In genomic region chr3:141870091-141870687, GRCh38 we compare ENCODE assay signal across 25 cellular contexts.
"Had no signal": no experiment of that assay in that cellular context is flagged by ENCODE, and none has a peak within 500 bp of the region (broad histone marks: within the 10 kb centered on the region; RNA-seq: fewer than 3 reads in every experiment).

No MANE protein-coding gene starts in this region.

- H3K27ac Mint-ChIP-seq: activated CD4-positive, alpha-beta T cell treated with anti-CD3 and anti-CD28 coated beads, Interleukin-2, amount 10 ng/mL, durations not matched to agents 24 days and 14 days; activated CD8-positive, alpha-beta T cell treated with anti-CD3 and anti-CD28 coated beads for 36 hours; activated naive CD8-positive, alpha-beta T cell treated with anti-CD3 and anti-CD28 coated beads, Interleukin-2, amount 10 ng/mL, durations not matched to agents 7 days and 5 days; activated T-cell treated with anti-CD3 and anti-CD28 coated beads, Interleukin-2, amount 50 U/mL, for 72 hours; activated T-helper 17 cell treated with anti-CD3 and anti-CD28 coated beads, Interleukin-2, amount 50 U/mL, for 72 hours had no signal

- H3K9me3 Mint-ChIP-seq: activated CD4-positive, alpha-beta T cell treated with anti-CD3 and anti-CD28 coated beads, Interleukin-2, amount 10 ng/mL, durations not matched to agents 24 days and 14 days; activated CD8-positive, alpha-beta T cell treated with anti-CD3 and anti-CD28 coated beads for 36 hours; activated naive CD4-positive, alpha-beta T cell treated with anti-CD3 and anti-CD28 coated beads, Interleukin-2, amount 50 U/mL, for 24 hours; activated naive CD8-positive, alpha-beta T cell treated with anti-CD3 and anti-CD28 coated beads, Interleukin-2, amount 10 ng/mL, durations not matched to agents 7 days and 5 days; activated T-cell treated with anti-CD3 and anti-CD28 coated beads, Interleukin-2, amount 50 U/mL, for 72 hours; activated T-helper 17 cell treated with anti-CD3 and anti-CD28 coated beads, Interleukin-2, amount 50 U/mL, for 72 hours had no signal

- H3K4me1 ChIP-seq: ascending aorta had no signal

- H3K27ac ChIP-seq: ascending aorta had no signal

- DNase-seq: activated CD4-positive, alpha-beta T cell treated with anti-CD3 and anti-CD28 coated beads, Interleukin-2, amount 10 ng/mL, durations not matched to agents 24 days and 14 days; activated CD4-positive, alpha-beta T cell treated with anti-CD3 and anti-CD28 coated beads, Interleukin-2, amount 50 U/mL, for 4 hours; activated CD8-positive, alpha-beta T cell treated with anti-CD3 and anti-CD28 coated beads for 36 hours; activated effector memory CD4-positive, alpha-beta T cell treated with anti-CD3 and anti-CD28 coated beads, Interleukin-2, amount 50 U/mL, for 16 hours; activated naive CD4-positive, alpha-beta T cell; activated naive CD8-positive, alpha-beta T cell treated with anti-CD3 and anti-CD28 coated beads, Interleukin-2, amount 10 ng/mL, durations not matched to agents 7 days and 5 days; activated T-cell treated with anti-CD3 and anti-CD28 coated beads, Interleukin-2, amount 50 U/mL, for 1 hour; activated T-cell treated with anti-CD3 and anti-CD28 coated beads, Interleukin-2, amount 50 U/mL, for 72 hours; amygdala; NCI-H1092 treated with DMSO at 0.1 percent for 48 hours; NCI-H1417; NCI-H146; NCI-H187; NCI-H510A; NCI-H526; NCI-H748 treated with DMSO at 0.1 percent for 48 hours; OCI-M1; Right ventricle myocardium superior; SW 1271; T-helper 1 cell; T-helper 2 cell; T-helper 9 cell had no signal

- H3K4me1 Mint-ChIP-seq: activated T-helper 17 cell treated with anti-CD3 and anti-CD28 coated beads, Interleukin-2, amount 50 U/mL, for 72 hours had no signal

- H3K4me3 Mint-ChIP-seq: activated CD4-positive, alpha-beta T cell treated with anti-CD3 and anti-CD28 coated beads, Interleukin-2, amount 10 ng/mL, durations not matched to agents 24 days and 14 days; activated CD8-positive, alpha-beta T cell treated with anti-CD3 and anti-CD28 coated beads for 36 hours; activated naive CD4-positive, alpha-beta T cell treated with anti-CD3 and anti-CD28 coated beads, Interleukin-2, amount 50 U/mL, for 24 hours; activated naive CD8-positive, alpha-beta T cell treated with anti-CD3 and anti-CD28 coated beads, Interleukin-2, amount 10 ng/mL, durations not matched to agents 7 days and 5 days; activated T-cell treated with anti-CD3 and anti-CD28 coated beads, Interleukin-2, amount 50 U/mL, for 72 hours; activated T-helper 17 cell treated with anti-CD3 and anti-CD28 coated beads, Interleukin-2, amount 50 U/mL, for 72 hours had no signal

- H3K27me3 Mint-ChIP-seq: activated CD8-positive, alpha-beta T cell treated with anti-CD3 and anti-CD28 coated beads for 36 hours; activated naive CD4-positive, alpha-beta T cell treated with anti-CD3 and anti-CD28 coated beads, Interleukin-2, amount 50 U/mL, for 24 hours; activated T-helper 17 cell treated with anti-CD3 and anti-CD28 coated beads, Interleukin-2, amount 50 U/mL, for 72 hours had no signal

- H3K4me3 ChIP-seq: ascending aorta had no signal

- H3K27me3 ChIP-seq: ascending aorta had no signal

- H3K36me3 Mint-ChIP-seq: activated naive CD4-positive, alpha-beta T cell treated with anti-CD3 and anti-CD28 coated beads, Interleukin-2, amount 50 U/mL, for 24 hours; activated naive CD8-positive, alpha-beta T cell treated with anti-CD3 and anti-CD28 coated beads, Interleukin-2, amount 10 ng/mL, durations not matched to agents 7 days and 5 days had no signal

- H3K36me3 ChIP-seq: ascending aorta had no signal
